ENCODE assay signal across 1 cellular context in genomic region chr7:56046728-56047445, GRCh38.
TF ChIP-seq lines count a peak whose summit lies in the region.

No MANE protein-coding gene starts in this region.

TF ChIP-seq in SK-N-SH treated with all-trans-retinoic acid at 6 μM for 48 hours, 23 proteins besides CTCF, POLR2A, EP300 and RAD21 (continued from another document):
- TF ChIP-seq POU6F1 (CRISPR knock-in tag; IDR thresholded peaks at IDR 0.05; ENCODE audit: borderline replicate concordance, low read depth) (no peak), ZNF565 (CRISPR knock-in tag; conservative IDR thresholded peaks at IDR 0.05; ENCODE audit: low read depth) (no peak), SNAI2 (CRISPR knock-in tag; IDR thresholded peaks at IDR 0.05) (0 out of 2 replicates have a peak, but pooled peaks have one; percentile 27), ZNF8 (CRISPR knock-in tag; IDR thresholded peaks at IDR 0.05) (no peak), ESRRG (CRISPR knock-in tag; IDR thresholded peaks at IDR 0.05) (no peak), PATZ1 (CRISPR knock-in tag; IDR thresholded peaks at IDR 0.05; ENCODE audit: borderline replicate concordance) (peak; percentile 94)
